Comparison of ENCODE assay signal across 25 cellular contexts in the genomic region with DNA sequence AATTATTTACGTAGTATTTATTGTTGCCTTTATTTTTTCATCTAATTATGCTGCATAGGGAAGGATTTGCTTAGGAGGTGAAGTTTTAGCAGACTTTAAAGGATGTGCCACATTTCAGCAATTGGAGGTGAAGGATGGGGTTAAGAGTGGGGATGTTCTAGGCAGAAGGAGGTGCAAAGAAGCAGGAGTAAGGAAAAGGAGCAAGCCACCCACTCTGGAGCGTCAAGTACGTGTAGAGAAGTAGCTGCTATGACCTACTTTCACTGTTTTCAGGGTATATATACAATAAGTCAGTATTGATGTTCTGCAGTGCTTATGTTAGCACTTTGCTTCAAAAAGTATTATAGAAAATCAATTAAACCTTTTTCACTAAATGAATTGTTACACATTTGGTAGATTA.
"Had no signal": no experiment of that assay in that cellular context is flagged by ENCODE, and none has a peak within 500 bp of the region (broad histone marks: within the 10 kb centered on the region; RNA-seq: fewer than 3 reads in every experiment).

No MANE protein-coding gene starts in this region.

- DNase-seq: dermis blood vessel endothelial cell; dorsolateral prefrontal cortex; effector CD4-positive, alpha-beta T cell; effector memory CD4-positive, alpha-beta T cell; erythroblast; esophagus squamous epithelium; foreskin keratinocyte; heart left ventricle; left cardiac atrium; left lung; left ventricle myocardium superior; lower lobe of right lung; mesenchymal stem cell; mucosa of descending colon; naive B cell had no signal

- H3K36me3 Mint-ChIP-seq: naive B cell had no signal

- H3K4me3 ChIP-seq: coronary artery, dorsolateral prefrontal cortex, esophagus squamous epithelium, gastroesophageal sphincter, heart left ventricle, hepatocyte, left lung, lower lobe of right lung, mucosa of descending colon had no signal

- H3K27ac Mint-ChIP-seq: mesothelial cell of epicardium, naive B cell had no signal

- H3K4me1 Mint-ChIP-seq: mesothelial cell of epicardium, naive B cell had no signal

- H2AFZ ChIP-seq: hepatocyte had no signal

- H3K27me3 ChIP-seq: dorsolateral prefrontal cortex, esophagus squamous epithelium, foreskin keratinocyte, gastroesophageal sphincter, heart left ventricle, hepatocyte, left lung had no signal

- ATAC-seq: esophagus mucosa, foreskin keratinocyte, gastroesophageal sphincter, heart left ventricle, left cardiac atrium, left lung, left ventricle myocardium superior, lower lobe of right lung, mucosa of descending colon had no signal

- H3K27me3 Mint-ChIP-seq: naive B cell had no signal

- H3K27ac ChIP-seq: coronary artery, epithelial cell of prostate, esophagus squamous epithelium, foreskin keratinocyte, gastroesophageal sphincter, heart left ventricle, hepatocyte, left lung, lower lobe of right lung had no signal

- H3K4me2 ChIP-seq: hepatocyte had no signal

- H3K4me1 ChIP-seq: esophagus squamous epithelium, foreskin keratinocyte, gastroesophageal sphincter, left lung, lower lobe of right lung had no signal

- FAIRE-seq: colon, frontal cortex, islet of Langerhans, keratinocyte had no signal

- H3K4me3 Mint-ChIP-seq: mesothelial cell of epicardium, naive B cell had no signal

- H3K9me3 ChIP-seq: esophagus squamous epithelium, gastroesophageal sphincter, heart left ventricle, left lung, lower lobe of right lung, mucosa of descending colon had no signal

- H3K9me3 Mint-ChIP-seq: naive B cell had no signal
